ENCODE assay signal across 19 cellular contexts in the genomic region with DNA sequence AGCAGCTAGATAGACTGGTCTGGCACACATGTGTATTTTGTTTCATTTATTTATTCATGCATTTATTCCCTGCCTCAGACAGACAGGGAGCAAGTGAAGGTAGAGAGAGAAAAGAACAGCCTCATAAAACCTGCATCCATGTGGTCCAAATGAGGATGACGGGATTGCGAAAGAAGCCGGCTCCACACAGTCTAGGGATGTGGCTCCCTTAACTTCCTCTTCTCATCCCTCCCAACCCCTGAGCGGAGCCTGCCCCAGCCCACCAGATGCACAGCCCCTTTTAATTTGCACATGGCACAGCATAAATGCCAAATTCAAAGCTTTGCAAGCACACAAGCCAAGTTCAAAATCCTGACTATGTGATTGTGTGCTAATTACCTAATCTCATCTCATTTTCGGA.
DNase-seq lines count a peak whose midpoint lies in the region; ATAC-seq lines count a peak whose summit lies in the region.
"Had no signal": no experiment of that assay in that cellular context is flagged by ENCODE, and none has a peak within 500 bp of the region (broad histone marks: within the 10 kb centered on the region; RNA-seq: fewer than 3 reads in every experiment).

No MANE protein-coding gene starts in this region.

- peak overlapping the region; percentile 27 for H3K4me3 Mint-ChIP-seq in activated naive CD8-positive, alpha-beta T cell
- no peak overlapping the region for H3K4me3 Mint-ChIP-seq in activated naive CD8-positive, alpha-beta T cell treated with anti-CD3 and anti-CD28 coated beads, Interleukin-2, amount 50 U/mL, for 24 hours
- no peak overlapping the region for H3K4me3 Mint-ChIP-seq in central memory CD8-positive, alpha-beta T cell
- H3K4me3 Mint-ChIP-seq: dendritic cell treated with granulocyte-macrophage colony-stimulating factor and Interleukin-4, amounts not matched to agents 40 ng/mL and 50 ng/mL, for 4 days; HFFc6 had no signal

- no peak for DNase-seq in activated naive CD8-positive, alpha-beta T cell treated with anti-CD3 and anti-CD28 coated beads, Interleukin-2, amount 50 U/mL, for 24 hours
- DNase-seq in M059J (ENCODE audit: low read depth) (peak; percentile 32), NCI-H2171 treated with DMSO at 0.1 percent for 48 hours (lab: John Stamatoyannopoulos, UW) (no peak), SHP77 treated with DMSO at 0.1 percent for 48 hours (lab: John Stamatoyannopoulos, UW) (no peak)
- DNase-seq in central memory CD8-positive, alpha-beta T cell (ENCODE audit: low spot score in 2 of 2): no peak
- DNase-seq: activated effector memory CD4-positive, alpha-beta T cell treated with Interleukin-2 at 50 U/mL for 16 hours; HFFc6; kidney glomerular epithelial cell; NCI-H524 treated with DMSO at 0.1 percent for 48 hours; occipital lobe; tibial artery had no signal

- peaks cover 51% of the 10 kb centered on the region for H3K4me1 Mint-ChIP-seq in activated naive CD8-positive, alpha-beta T cell (ENCODE audit: low read depth)
- H3K4me1 Mint-ChIP-seq in activated naive CD8-positive, alpha-beta T cell treated with anti-CD3 and anti-CD28 coated beads, Interleukin-2, amount 50 U/mL, for 24 hours: peaks cover 49% of the 10 kb centered on the region
- H3K4me1 Mint-ChIP-seq in central memory CD8-positive, alpha-beta T cell: peaks cover 42% of the 10 kb centered on the region

- no peak for ATAC-seq in activated naive CD8-positive, alpha-beta T cell treated with anti-CD3 and anti-CD28 coated beads, Interleukin-2, amount 50 U/mL, for 24 hours
- no peak for ATAC-seq in central memory CD8-positive, alpha-beta T cell (replicated peaks; ENCODE audit: extremely low read depth, poor library complexity, severe bottlenecking)
- ATAC-seq in GM19328 (IDR thresholded peaks at IDR 0.05; ENCODE audit: unreplicated experiment) (no peak), HG03378 (IDR thresholded peaks at IDR 0.05; ENCODE audit: unreplicated experiment) (no peak)
- ATAC-seq: esophagus mucosa, GM12878, K562 had no signal

- H3K36me3 Mint-ChIP-seq in activated naive CD8-positive, alpha-beta T cell: peaks cover 14% of the 10 kb centered on the region
- H3K36me3 Mint-ChIP-seq in activated naive CD8-positive, alpha-beta T cell treated with anti-CD3 and anti-CD28 coated beads, Interleukin-2, amount 50 U/mL, for 24 hours (ENCODE audit: low read depth): no peaks in the 10 kb centered on the region
- H3K36me3 Mint-ChIP-seq in central memory CD8-positive, alpha-beta T cell (ENCODE audit: insufficient read depth): peaks cover 2% of the 10 kb centered on the region
- H3K36me3 Mint-ChIP-seq: stimulated activated effector memory CD8-positive, alpha-beta T cell treated with anti-CD3 and anti-CD28 coated beads, Interleukin-12 subunit alpha, Interleukin-12 subunit beta, amount 100 ng/mL, for 72 hours had no signal

- peak overlapping the region; percentile 23 for H3K27ac Mint-ChIP-seq in activated naive CD8-positive, alpha-beta T cell
- H3K27ac Mint-ChIP-seq in activated naive CD8-positive, alpha-beta T cell treated with anti-CD3 and anti-CD28 coated beads, Interleukin-2, amount 50 U/mL, for 24 hours: no peak overlapping the region
- peak overlapping the region; percentile 90 for H3K27ac Mint-ChIP-seq in central memory CD8-positive, alpha-beta T cell (ENCODE audit: low read depth)
- H3K27ac Mint-ChIP-seq: dendritic cell treated with granulocyte-macrophage colony-stimulating factor and Interleukin-4, amounts not matched to agents 40 ng/mL and 50 ng/mL, for 4 days; HFFc6 had no signal

- H3K9me3 Mint-ChIP-seq in activated naive CD8-positive, alpha-beta T cell (ENCODE audit: low read depth): peaks cover 4% of the 10 kb centered on the region
- peaks cover 3% of the 10 kb centered on the region for H3K9me3 Mint-ChIP-seq in activated naive CD8-positive, alpha-beta T cell treated with anti-CD3 and anti-CD28 coated beads, Interleukin-2, amount 50 U/mL, for 24 hours
- peaks cover 5% of the 10 kb centered on the region for H3K9me3 Mint-ChIP-seq in central memory CD8-positive, alpha-beta T cell
- H3K9me3 Mint-ChIP-seq: dendritic cell treated with granulocyte-macrophage colony-stimulating factor and Interleukin-4, amounts not matched to agents 40 ng/mL and 50 ng/mL, for 4 days; HFFc6 had no signal

- H3K27me3 Mint-ChIP-seq in activated naive CD8-positive, alpha-beta T cell: no peaks in the 10 kb centered on the region
- no peaks in the 10 kb centered on the region for H3K27me3 Mint-ChIP-seq in activated naive CD8-positive, alpha-beta T cell treated with anti-CD3 and anti-CD28 coated beads, Interleukin-2, amount 50 U/mL, for 24 hours
- no peaks in the 10 kb centered on the region for H3K27me3 Mint-ChIP-seq in central memory CD8-positive, alpha-beta T cell
- H3K27me3 Mint-ChIP-seq: dendritic cell treated with granulocyte-macrophage colony-stimulating factor and Interleukin-4, amounts not matched to agents 40 ng/mL and 50 ng/mL, for 4 days had no signal
